Comparison of ENCODE assay signal across 18 cellular contexts in genomic region chr10:108005627-108006026, GRCh38.
"Had no signal": no experiment of that assay in that cellular context is flagged by ENCODE, and none has a peak within 500 bp of the region (broad histone marks: within the 10 kb centered on the region; RNA-seq: fewer than 3 reads in every experiment).

No MANE protein-coding gene starts in this region.

- H3K27ac ChIP-seq: cardiac muscle cell, heart left ventricle, prostate gland, thoracic aorta, vagina had no signal

- DNase-seq: activated CD4-positive, alpha-beta T cell treated with anti-CD3 and anti-CD28 coated beads, Interleukin-2, amount 50 U/mL, for 4 hours; activated CD8-positive, alpha-beta memory T cell treated with anti-CD3 and anti-CD28 coated beads, Interleukin-2, amount 50 U/mL, for 48 hours; activated effector memory CD4-positive, alpha-beta T cell treated with Interleukin-2 at 50 U/mL for 16 hours; activated naive CD4-positive, alpha-beta T cell treated with anti-CD3 and anti-CD28 coated beads, Interleukin-2, amount 50 U/mL, for 16 hours; activated naive CD8-positive, alpha-beta T cell treated with anti-CD3 and anti-CD28 coated beads, Interleukin-2, amount 50 U/mL, for 24 hours; activated T-cell treated with anti-CD3 and anti-CD28 coated beads, Interleukin-2, amount 50 U/mL, for 4 hours; heart left ventricle; left ventricle myocardium superior; midbrain; stimulated activated CD4-positive, alpha-beta T cell treated with anti-CD3 and anti-CD28 coated beads, Interleukin-4, amount 100 ng/mL, for 1 hour; stimulated activated naive CD4-positive, alpha-beta T cell had no signal

- H3K27me3 Mint-ChIP-seq: activated naive CD8-positive, alpha-beta T cell treated with anti-CD3 and anti-CD28 coated beads, Interleukin-2, amount 50 U/mL, for 24 hours; natural killer cell treated with Interleukin-12 subunit alpha and Interleukin-12 subunit beta and Interleukin-15 and Interleukin-18, amount 100 ng/mL, for 72 hours; type B pancreatic cell had no signal

- H3K27me3 ChIP-seq: cardiac muscle cell, heart left ventricle, vagina had no signal

- ATAC-seq: activated naive CD8-positive, alpha-beta T cell treated with anti-CD3 and anti-CD28 coated beads, Interleukin-2, amount 50 U/mL, for 24 hours; activated T-cell treated with anti-CD3 and anti-CD28 coated beads, Interleukin-2, amount 50 U/mL, for 4 hours; heart left ventricle; left ventricle myocardium superior; natural killer cell treated with Interleukin-12 subunit alpha and Interleukin-12 subunit beta and Interleukin-15 and Interleukin-18, amount 100 ng/mL, for 72 hours; WTC11 had no signal

- H3K9me3 ChIP-seq: prostate gland, thoracic aorta, vagina had no signal

- H3K9me3 Mint-ChIP-seq: type B pancreatic cell had no signal

- H3K27ac Mint-ChIP-seq: activated naive CD8-positive, alpha-beta T cell treated with anti-CD3 and anti-CD28 coated beads, Interleukin-2, amount 50 U/mL, for 24 hours; natural killer cell treated with Interleukin-12 subunit alpha and Interleukin-12 subunit beta and Interleukin-15 and Interleukin-18, amount 100 ng/mL, for 72 hours; type B pancreatic cell; WTC11 had no signal

- H3K4me3 Mint-ChIP-seq: activated naive CD8-positive, alpha-beta T cell treated with anti-CD3 and anti-CD28 coated beads, Interleukin-2, amount 50 U/mL, for 24 hours; activated T-cell treated with anti-CD3 and anti-CD28 coated beads, Interleukin-2, amount 50 U/mL, for 4 hours; natural killer cell treated with Interleukin-12 subunit alpha and Interleukin-12 subunit beta and Interleukin-15 and Interleukin-18, amount 100 ng/mL, for 72 hours; type B pancreatic cell; WTC11 had no signal

- H3K4me3 ChIP-seq: cardiac muscle cell, heart left ventricle, prostate gland, thoracic aorta, vagina had no signal

- H3K36me3 ChIP-seq: cardiac muscle cell, heart left ventricle, prostate gland, thoracic aorta, vagina had no signal

- H3K4me1 Mint-ChIP-seq: activated naive CD8-positive, alpha-beta T cell treated with anti-CD3 and anti-CD28 coated beads, Interleukin-2, amount 50 U/mL, for 24 hours; WTC11 had no signal

- H3K4me1 ChIP-seq: heart left ventricle, prostate gland, vagina had no signal

- H3K36me3 Mint-ChIP-seq: natural killer cell treated with Interleukin-12 subunit alpha and Interleukin-12 subunit beta and Interleukin-15 and Interleukin-18, amount 100 ng/mL, for 72 hours; type B pancreatic cell had no signal
